In genomic region chr7:138890782-138891445, GRCh38 we compare ENCODE assay signal across 12 cellular contexts.
DNase-seq lines count a peak whose midpoint lies in the region; ATAC-seq and TF ChIP-seq lines count a peak whose summit lies in the region.
"Had no signal": no experiment of that assay in that cellular context is flagged by ENCODE, and none has a peak within 500 bp of the region (broad histone marks: within the 10 kb centered on the region; RNA-seq: fewer than 3 reads in every experiment).

No MANE protein-coding gene starts in this region.

- no peak overlapping the region for H2BK15ac ChIP-seq in mesenchymal stem cell (ENCODE audit: low read depth, poor library complexity, severe bottlenecking)

- peak; percentile 90 for DNase-seq in AG10803 (ENCODE audit: low read depth)
- no peak for DNase-seq in HEK293T (ENCODE audit: extremely low spot score)
- DNase-seq in body of pancreas, result peak; percentile 43 to 65 (median 54)
- DNase-seq in mesenchymal stem cell, result peak; percentile 58
- DNase-seq in activated T-cell treated with anti-CD3 and anti-CD28 coated beads, Interleukin-2, amount 50 U/mL, for 1 hour, result no peak
- DNase-seq in NOMO-1 treated with dmso at 0.1 percent for 144 hours (lab: John Stamatoyannopoulos, UW; ENCODE audit: unreplicated experiment), result no peak
- no peak for DNase-seq in MM.1S
- DNase-seq in activated CD4-positive, alpha-beta T cell treated with anti-CD3 and anti-CD28 coated beads, Interleukin-2, amount 50 U/mL, for 1 hour, result no peak
- DNase-seq: central memory CD4-positive, alpha-beta T cell; DMS79 treated with DMSO at 0.1 percent for 48 hours had no signal

- no peak overlapping the region for H2BK120ac ChIP-seq in mesenchymal stem cell (ENCODE audit: low read depth, low read length)

- TF ChIP-seq CTCF in AG10803 (conservative IDR thresholded peaks at IDR 0.05; ENCODE audit: low read length) (no peak), body of pancreas (IDR thresholded peaks at IDR 0.05) (no peak), MM.1S (IDR thresholded peaks at IDR 0.05; ENCODE audit: low read length) (no peak)

- no peak for TF ChIP-seq POLR2A in body of pancreas (IDR thresholded peaks at IDR 0.05)

- no peaks in the 10 kb centered on the region for H3K9me2 ChIP-seq in MM.1S (replicated peaks; ENCODE audit: insufficient read depth, low read length)

- no peak overlapping the region for H4K91ac ChIP-seq in mesenchymal stem cell (ENCODE audit: low read length)

- H3K4me3 ChIP-seq in AG10803 (ENCODE audit: low read length) (peak overlapping the region; percentile 40), body of pancreas (no peak overlapping the region), mesenchymal stem cell (ENCODE audit: insufficient read depth in 1 of 2, low read depth in 1 of 2, low read length in 2 of 2) (peak overlapping the region in 1 of 2 experiments; percentile 48), MM.1S (ENCODE audit: low read length) (no peak overlapping the region)

- no peaks in the 10 kb centered on the region for H3K36me3 ChIP-seq in body of pancreas (replicated peaks in 1 of 2; ENCODE audit: insufficient read depth in 1 of 2, low read depth in 2 of 2)
- peaks cover 0 to 5% of the 10 kb centered on the region in 2 experiments for H3K36me3 ChIP-seq in mesenchymal stem cell (ENCODE audit: control insufficient read depth in 1 of 2, insufficient read depth in 2 of 2, low read depth in 1 of 2, low read length in 2 of 2)
- H3K36me3 ChIP-seq in MM.1S (replicated peaks; ENCODE audit: insufficient read depth, low read length), result no peaks in the 10 kb centered on the region

- H3K27ac ChIP-seq in body of pancreas, result peak overlapping the region in 1 of 4 donors; percentile 36
- H3K27ac ChIP-seq in mesenchymal stem cell (ENCODE audit: low read length, poor library complexity, severe bottlenecking), result peak overlapping the region; percentile 36
- no peak overlapping the region for H3K27ac ChIP-seq in MM.1S (ENCODE audit: low read length)
- H3K27ac ChIP-seq: KMS-11, RWPE1 had no signal

- no peaks in the 10 kb centered on the region for H4K20me1 ChIP-seq in MM.1S (ENCODE audit: insufficient read depth, low read length)

- H3K18ac ChIP-seq in mesenchymal stem cell (ENCODE audit: low read depth in 1 of 2, low read length in 2 of 2), result peak overlapping the region in 1 of 2 experiments; percentile 59

- no peak overlapping the region for H3K23ac ChIP-seq in mesenchymal stem cell (ENCODE audit: low read length in 2 of 2)

- intact Hi-C loops in body of pancreas (cut with DNase I), result no loop called here

- CTCF ChIA-PET in HEK293T (lab: Yijun Ruan, JAX), result no interaction called here

- H3K9me3 ChIP-seq in body of pancreas (no peaks in the 10 kb centered on the region), mesenchymal stem cell (ENCODE audit: control insufficient read depth, low read length) (no peaks in the 10 kb centered on the region), MM.1S (replicated peaks; ENCODE audit: insufficient read depth, low read length) (no peaks in the 10 kb centered on the region)

- peaks cover 3% of the 10 kb centered on the region for H3K79me1 ChIP-seq in mesenchymal stem cell (replicated peaks; ENCODE audit: low read length, poor library complexity, severe bottlenecking)

- H3K4me2 ChIP-seq in mesenchymal stem cell (ENCODE audit: low read length, poor library complexity, severe bottlenecking), result peak overlapping the region; percentile 47
- no peak overlapping the region for H3K4me2 ChIP-seq in MM.1S (ENCODE audit: low read depth, low read length)
- H3K4me2 ChIP-seq: KMS-11 had no signal

- peak overlapping the region in 1 of 2 experiments; percentile 15 for H2BK12ac ChIP-seq in mesenchymal stem cell (ENCODE audit: low read length in 2 of 2)

- WGBS in body of pancreas, 2 donors, result 58 to 67% methylated on average over 12 of the region's 12 CpGs
- WGBS in mesenchymal stem cell, result 53% methylated on average over 12 of the region's 12 CpGs

- no peak overlapping the region for H3K14ac ChIP-seq in mesenchymal stem cell (ENCODE audit: low read length in 2 of 2)

- H3K79me2 ChIP-seq in MM.1S (ENCODE audit: low read length), result no peaks in the 10 kb centered on the region

- H2AK5ac ChIP-seq in mesenchymal stem cell (ENCODE audit: low read length, severe bottlenecking), result no peak overlapping the region

- H3K4ac ChIP-seq in mesenchymal stem cell (ENCODE audit: low read depth in 1 of 2, low read length in 2 of 2), result no peak overlapping the region

- H3F3A ChIP-seq in MM.1S (ENCODE audit: insufficient read depth, low read length), result no peaks in the 10 kb centered on the region

- peak overlapping the region; percentile 57 for H3K9ac ChIP-seq in mesenchymal stem cell (ENCODE audit: low read length)
- no peak overlapping the region for H3K9ac ChIP-seq in MM.1S (ENCODE audit: low read length)
- H3K9ac ChIP-seq: KMS-11 had no signal

- no peak overlapping the region for H2BK5ac ChIP-seq in mesenchymal stem cell (ENCODE audit: low read depth, low read length, poor library complexity, severe bottlenecking)

- H3K4me1 ChIP-seq in body of pancreas (peaks cover 10% of the 10 kb centered on the region), mesenchymal stem cell (ENCODE audit: control insufficient read depth, insufficient read depth, low read depth, low read length) (peaks cover 15% of the 10 kb centered on the region), MM.1S (ENCODE audit: low read length) (no peaks in the 10 kb centered on the region)

- POLR2A ChIA-PET in HEK293T (lab: Yijun Ruan, JAX), result interaction anchor here (1.5 kb wide), 1 partner anchor 89 kb away, joined by 3 read pairs; no protein-coding TSS in a partner anchor

- H3K27me3 ChIP-seq in body of pancreas, result no peaks in the 10 kb centered on the region
- H3K27me3 ChIP-seq in mesenchymal stem cell (ENCODE audit: control insufficient read depth in 1 of 2, insufficient read depth in 1 of 2, low read length in 2 of 2), result no peaks in the 10 kb centered on the region
- H3K27me3 ChIP-seq in MM.1S (replicated peaks; ENCODE audit: insufficient read depth, low read length), result no peaks in the 10 kb centered on the region

- peak; percentile 66 for ATAC-seq in body of pancreas

- no peak overlapping the region for H4K8ac ChIP-seq in mesenchymal stem cell (ENCODE audit: low read length)

- H2AFZ ChIP-seq in mesenchymal stem cell (ENCODE audit: low read depth, low read length) (no peak overlapping the region), MM.1S (ENCODE audit: low read length) (no peak overlapping the region)

TF ChIP-seq in HEK293T, 16 proteins besides CTCF, POLR2A, EP300 and RAD21:
- TF ChIP-seq, protein P1, sequence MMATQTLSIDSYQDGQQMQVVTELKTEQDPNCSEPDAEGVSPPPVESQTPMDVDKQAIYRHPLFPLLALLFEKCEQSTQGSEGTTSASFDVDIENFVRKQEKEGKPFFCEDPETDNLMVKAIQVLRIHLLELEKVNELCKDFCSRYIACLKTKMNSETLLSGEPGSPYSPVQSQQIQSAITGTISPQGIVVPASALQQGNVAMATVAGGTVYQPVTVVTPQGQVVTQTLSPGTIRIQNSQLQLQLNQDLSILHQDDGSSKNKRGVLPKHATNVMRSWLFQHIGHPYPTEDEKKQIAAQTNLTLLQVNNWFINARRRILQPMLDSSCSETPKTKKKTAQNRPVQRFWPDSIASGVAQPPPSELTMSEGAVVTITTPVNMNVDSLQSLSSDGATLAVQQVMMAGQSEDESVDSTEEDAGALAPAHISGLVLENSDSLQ (IDR thresholded peaks at IDR 0.05), result peak; percentile 32; the same call in 1 of the 2 replicates
- TF ChIP-seq ARNT (IDR thresholded peaks at IDR 0.05), result no peak

Comparison
In these comparisons a context has a peak if more than half of its experiments do, and no peak if none do; other contexts are left out.
1. DNase-seq: peak in AG10803 (single experiment), body of pancreas (4 of 4) and mesenchymal stem cell (single experiment); none in HEK293T (single experiment), activated T-cell treated with anti-CD3 and anti-CD28 coated beads, Interleukin-2, amount 50 U/mL, for 1 hour (single experiment), NOMO-1 treated with dmso at 0.1 percent for 144 hours (single experiment), MM.1S (single experiment) and activated CD4-positive, alpha-beta T cell treated with anti-CD3 and anti-CD28 coated beads, Interleukin-2, amount 50 U/mL, for 1 hour (single experiment).